ENCODE assay signal across 17 cellular contexts in the genomic region with DNA sequence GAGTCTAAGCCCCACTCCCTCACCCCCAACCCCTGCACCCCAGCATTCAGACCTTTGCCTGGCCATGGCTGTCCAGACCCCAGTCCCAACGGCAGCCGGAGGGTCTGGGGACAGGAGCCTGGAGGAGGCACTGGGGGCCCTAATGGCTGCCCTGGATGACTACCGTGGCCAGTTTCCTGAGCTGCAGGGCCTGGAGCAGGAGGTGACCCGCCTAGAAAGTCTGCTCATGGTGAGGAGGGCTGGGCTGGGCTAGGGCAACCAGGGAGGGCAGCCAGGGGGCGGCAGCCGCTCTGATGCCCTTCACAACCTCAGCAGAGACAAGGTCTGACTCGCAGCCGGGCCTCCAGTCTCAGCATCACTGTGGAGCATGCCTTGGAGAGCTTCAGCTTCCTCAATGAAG. TPM values are rescaled to one million over a fixed set of nuclear protein-coding genes. Genes with fewer than 3 reads are reported as not detected.
DNase-seq lines count a peak whose midpoint lies in the region; ATAC-seq and TF ChIP-seq lines count a peak whose summit lies in the region.
"Had no signal": no experiment of that assay in that cellular context is flagged by ENCODE, and none has a peak within 500 bp of the region (broad histone marks: within the 10 kb centered on the region; RNA-seq: fewer than 3 reads in every experiment).

No MANE protein-coding gene starts in this region.

- H3K9me3 ChIP-seq in left ventricle myocardium inferior (replicated peaks) (no peaks in the 10 kb centered on the region), upper lobe of right lung (no peaks in the 10 kb centered on the region)
- H3K9me3 ChIP-seq: tibial artery had no signal

- CTCF ChIA-PET in activated CD4-positive, alpha-beta T cell treated with anti-CD3 and anti-CD28 coated beads for 36 hours (lab: Charles Lee) = interaction anchor here (0.5 to 2.3 kb wide), 2 partner anchors 22 to 29 kb away, joined by 3 to 7 read pairs; no protein-coding TSS in a partner anchor

- peaks cover 0 to 14% (median 5%) of the 10 kb centered on the region in 3 donors for H3K36me3 Mint-ChIP-seq in immature natural killer cell
- H3K36me3 Mint-ChIP-seq in activated CD4-positive, alpha-beta T cell treated with anti-CD3 and anti-CD28 coated beads for 36 hours (ENCODE audit: low read depth) = peaks cover 12% of the 10 kb centered on the region

- no peaks in the 10 kb centered on the region for H3K9me3 Mint-ChIP-seq in immature natural killer cell
- H3K9me3 Mint-ChIP-seq in activated CD4-positive, alpha-beta T cell treated with anti-CD3 and anti-CD28 coated beads for 36 hours (ENCODE audit: low read depth) = no peaks in the 10 kb centered on the region
- H3K9me3 Mint-ChIP-seq: H9, neural progenitor cell had no signal

- peaks cover 2 to 8% (median 4%) of the 10 kb centered on the region in 3 donors for H3K27me3 Mint-ChIP-seq in immature natural killer cell (ENCODE audit: low read depth in 3 of 3)
- no peaks in the 10 kb centered on the region for H3K27me3 Mint-ChIP-seq in activated CD4-positive, alpha-beta T cell treated with anti-CD3 and anti-CD28 coated beads for 36 hours
- H3K27me3 Mint-ChIP-seq: activated CD8-positive, alpha-beta memory T cell treated with anti-CD3 and anti-CD28 coated beads, Interleukin-2, amount 10 ng/mL, durations not matched to agents 7 days and 5 days had no signal

- TF ChIP-seq POLR2A in Raji (IDR thresholded peaks at IDR 0.05; ENCODE audit: insufficient read depth, low read depth, low read length) = 0 out of 2 replicates have a peak, but pooled peaks have one; percentile 13

- no peaks in the 10 kb centered on the region for H3K27me3 ChIP-seq in left ventricle myocardium inferior (ENCODE audit: low read depth)
- H3K27me3 ChIP-seq in upper lobe of right lung = no peaks in the 10 kb centered on the region
- H3K27me3 ChIP-seq: tibial artery had no signal

- H3K4me3 Mint-ChIP-seq in immature natural killer cell = no peak overlapping the region
- no peak overlapping the region for H3K4me3 Mint-ChIP-seq in activated CD4-positive, alpha-beta T cell treated with anti-CD3 and anti-CD28 coated beads for 36 hours
- H3K4me3 Mint-ChIP-seq: activated CD8-positive, alpha-beta memory T cell treated with anti-CD3 and anti-CD28 coated beads, Interleukin-2, amount 10 ng/mL, durations not matched to agents 7 days and 5 days; H9; neural progenitor cell had no signal

- H3K4me1 ChIP-seq in left ventricle myocardium inferior (peaks cover 99% of the 10 kb centered on the region), upper lobe of right lung (peaks cover 46% of the 10 kb centered on the region)

- DNase-seq in left ventricle myocardium inferior (no peak), Right ventricle myocardium superior (no peak), immature natural killer cell (no peak), upper lobe of right lung (peak; percentile 53), NOMO-1 treated with dmso at 0.1 percent for 144 hours (lab: John Stamatoyannopoulos, UW; ENCODE audit: unreplicated experiment) (no peak)
- DNase-seq in stimulated activated CD4-positive, alpha-beta T cell treated with anti-CD3 and anti-CD28 coated beads, Interleukin-15, amount 100 ng/mL, for 24 hours = no peak
- DNase-seq in activated CD4-positive, alpha-beta T cell treated with anti-CD3 and anti-CD28 coated beads for 36 hours = no peak
- DNase-seq: NCI-H2029 treated with DMSO at 0.1 percent for 48 hours, SHP77 had no signal

- intact Hi-C loops in left ventricle myocardium inferior (cut with micrococcal nuclease) = no loop called here
- intact Hi-C loops in Right ventricle myocardium superior (cut with DNase I) = loop anchor here (10.0 kb wide), 1 partner anchor 102 kb away; a partner anchor contains a TSS
- intact Hi-C loops in upper lobe of right lung (cut with DNase I) = no loop called here
- intact Hi-C loops in activated CD4-positive, alpha-beta T cell treated with anti-CD3 and anti-CD28 coated beads for 36 hours (cut with DNase I, micrococcal nuclease) = no loop called here

- peaks cover 32 to 35% of the 10 kb centered on the region in 2 donors for H3K4me1 Mint-ChIP-seq in immature natural killer cell
- peaks cover 29% of the 10 kb centered on the region for H3K4me1 Mint-ChIP-seq in activated CD4-positive, alpha-beta T cell treated with anti-CD3 and anti-CD28 coated beads for 36 hours

- H3K27ac Mint-ChIP-seq in immature natural killer cell = peak overlapping the region in 5 of 6 donors; percentile 14 to 85 (median 62)
- H3K27ac Mint-ChIP-seq in activated CD4-positive, alpha-beta T cell treated with anti-CD3 and anti-CD28 coated beads for 36 hours = no peak overlapping the region
- H3K27ac Mint-ChIP-seq: H9, neural progenitor cell had no signal

- no peak overlapping the region for H3K4me3 ChIP-seq in left ventricle myocardium inferior
- H3K4me3 ChIP-seq in upper lobe of right lung = no peak overlapping the region
- H3K4me3 ChIP-seq: neural progenitor cell, tibial artery had no signal

- ATAC-seq in Right ventricle myocardium superior (ENCODE audit: poor library complexity) = no peak
- no peak for ATAC-seq in upper lobe of right lung
- no peak for ATAC-seq in activated CD4-positive, alpha-beta T cell treated with anti-CD3 and anti-CD28 coated beads for 36 hours

- H3K27ac ChIP-seq in left ventricle myocardium inferior (replicated peaks) (peak overlapping the region; percentile 99), upper lobe of right lung (no peak overlapping the region)
- H3K27ac ChIP-seq: neural progenitor cell, tibial artery had no signal

- POLR2A ChIA-PET in activated CD4-positive, alpha-beta T cell treated with anti-CD3 and anti-CD28 coated beads for 36 hours (lab: Charles Lee) = no interaction called here

- peaks cover 81% of the 10 kb centered on the region for H3K36me3 ChIP-seq in left ventricle myocardium inferior
- peaks cover 83% of the 10 kb centered on the region for H3K36me3 ChIP-seq in upper lobe of right lung
- H3K36me3 ChIP-seq: neural progenitor cell had no signal

- TF ChIP-seq CTCF in left ventricle myocardium inferior (IDR thresholded peaks at IDR 0.05; ENCODE audit: borderline replicate concordance) = no peak
- no peak for TF ChIP-seq CTCF in upper lobe of right lung (IDR thresholded peaks at IDR 0.05)

RNA-seq across cellular contexts. Expression of a gene that starts 14.4 kb away (rescaled TPM):
- 79.7 TPM for total RNA-seq in left ventricle myocardium inferior
- 73.7 TPM for total RNA-seq in Right ventricle myocardium superior
- 1 to 10 TPM; 2.0 to 7.5 (median 3.3) TPM for polyA plus RNA-seq in immature natural killer cell
- total RNA-seq in upper lobe of right lung = 133 TPM
- 10 to 100 TPM; 18.9 to 24.1 TPM for total RNA-seq in activated CD4-positive, alpha-beta T cell treated with anti-CD3 and anti-CD28 coated beads for 36 hours

RNA-seq across cellular contexts. Expression of a gene that starts 19.3 kb away (rescaled TPM):
- 26.1 TPM for total RNA-seq in left ventricle myocardium inferior
- 24.9 TPM for total RNA-seq in Right ventricle myocardium superior
- 10 to 100 TPM; 24.8 to 60.4 (median 28.4) TPM for polyA plus RNA-seq in immature natural killer cell
- total RNA-seq in upper lobe of right lung = 36.0 TPM
- 10 to 100 TPM; 51.0 to 66.4 TPM for total RNA-seq in activated CD4-positive, alpha-beta T cell treated with anti-CD3 and anti-CD28 coated beads for 36 hours

RNA-seq across cellular contexts. Expression of a gene that starts 59.7 kb away (rescaled TPM):
- total RNA-seq in left ventricle myocardium inferior (not detected), Right ventricle myocardium superior (not detected), upper lobe of right lung (4.9 TPM)
- polyA plus RNA-seq in immature natural killer cell = not detected
- total RNA-seq in activated CD4-positive, alpha-beta T cell treated with anti-CD3 and anti-CD28 coated beads for 36 hours = not detected
- total RNA-seq: activated CD8-positive, alpha-beta memory T cell treated with anti-CD3 and anti-CD28 coated beads, Interleukin-2, amount 10 ng/mL, durations not matched to agents 7 days and 5 days; cardiac septum; H9; NCI-H460; T-helper 1 cell treated with Interleukin-12 subunit alpha and Interleukin-12 subunit beta and Interleukin-4 antibody, amounts not matched to agents 30 ng/mL and 1 ng/mL, for 36 hours had no signal
